ENCODE assay signal across 8 cellular contexts in genomic region chr2:172555272-172555521, GRCh38.
DNase-seq lines count a peak whose midpoint lies in the region; ATAC-seq and TF ChIP-seq lines count a peak whose summit lies in the region.

No MANE protein-coding gene starts in this region.

- H3K4me1 ChIP-seq in endocrine pancreas (ENCODE audit: control insufficient read depth, insufficient read depth, low read length) (peaks cover 7% of the 10 kb centered on the region), parathyroid adenoma (peaks cover 3% of the 10 kb centered on the region)

- peak overlapping the region; percentile 84 for H3K9ac ChIP-seq in endocrine pancreas (ENCODE audit: control insufficient read depth, insufficient read depth, low read length)
- no peak overlapping the region for H3K9ac ChIP-seq in parathyroid adenoma

- H3K9me3 ChIP-seq in endocrine pancreas (ENCODE audit: control insufficient read depth, low read length) (no peaks in the 10 kb centered on the region), parathyroid adenoma (ENCODE audit: control insufficient read depth, low read length) (no peaks in the 10 kb centered on the region)

- no peaks in the 10 kb centered on the region for H3K27me3 ChIP-seq in endocrine pancreas (ENCODE audit: control insufficient read depth, insufficient read depth, low read length)
- H3K27me3 ChIP-seq in parathyroid adenoma (ENCODE audit: control insufficient read depth, insufficient read depth, low read length) = no peaks in the 10 kb centered on the region

- peak overlapping the region; percentile 62 for H3K4me2 ChIP-seq in parathyroid adenoma (ENCODE audit: low read length)

- no peaks in the 10 kb centered on the region for H3K79me2 ChIP-seq in parathyroid adenoma

- peak overlapping the region; percentile 76 for H2AFZ ChIP-seq in parathyroid adenoma

- H3K27ac ChIP-seq in parathyroid adenoma = peak overlapping the region; percentile 56

- peak; percentile 7 for ATAC-seq in GM21367 (IDR thresholded peaks at IDR 0.05; ENCODE audit: unreplicated experiment)

- H3K4me3 ChIP-seq in LNCaP clone FGC (ENCODE audit: low read depth, low read length) (peak overlapping the region; percentile 67), endocrine pancreas (ENCODE audit: control insufficient read depth, insufficient read depth, low read length) (peak overlapping the region; percentile 74), parathyroid adenoma (ENCODE audit: low read depth, low read length) (peak overlapping the region; percentile 61)

- H3K36me3 ChIP-seq in endocrine pancreas (ENCODE audit: control insufficient read depth, insufficient read depth, low read length) (no peaks in the 10 kb centered on the region), parathyroid adenoma (ENCODE audit: control insufficient read depth, insufficient read depth, low read length) (no peaks in the 10 kb centered on the region)

- DNase-seq in LNCaP clone FGC (ENCODE audit: low read depth) (no peak), anterior cingulate cortex (lab: John Stamatoyannopoulos, UW) (no peak), Kasumi-1 (lab: John Stamatoyannopoulos, UW) (no peak), erythroblast (lab: John Stamatoyannopoulos, UW) (no peak)
- no peak for DNase-seq in activated CD8-positive, alpha-beta memory T cell treated with anti-CD3 and anti-CD28 coated beads for 24 hours

- no peak for TF ChIP-seq CTCF in LNCaP clone FGC (IDR thresholded peaks at IDR 0.05; ENCODE audit: control insufficient read depth, extremely low read depth, insufficient read depth)
- TF ChIP-seq CTCF in parathyroid adenoma (IDR thresholded peaks at IDR 0.05) = no peak

- no peak for TF ChIP-seq POLR2A in erythroblast (IDR thresholded peaks at IDR 0.05; ENCODE audit: low read length)
